In genomic region chr16:49000594-49000993, GRCh38 we compare ENCODE assay signal across 11 cellular contexts.
DNase-seq lines count a peak whose midpoint lies in the region; ATAC-seq, FAIRE-seq and TF ChIP-seq lines count a peak whose summit lies in the region.
"Had no signal": no experiment of that assay in that cellular context is flagged by ENCODE, and none has a peak within 500 bp of the region (broad histone marks: within the 10 kb centered on the region; RNA-seq: fewer than 3 reads in every experiment).

No MANE protein-coding gene starts in this region.

- H4K91ac ChIP-seq in H1 (replicated peaks; ENCODE audit: insufficient read length, low read length) = no peak overlapping the region

- no peaks in the 10 kb centered on the region for H4K20me1 ChIP-seq in H1 (replicated peaks in 1 of 2; ENCODE audit: control insufficient read depth in 1 of 2, insufficient read depth in 2 of 2, low read length in 2 of 2)

- H4K8ac ChIP-seq in H1 (ENCODE audit: extremely low read depth, insufficient read depth, low read length) = no peak overlapping the region

- WGBS in H1 (ENCODE audit: extremely low coverage in 1 of 2, insufficient coverage in 1 of 2, insufficient read length in 1 of 2, insufficient replicate concordance in 2 of 2, low coverage in 1 of 2, low lambda C conversion rate in 2 of 2, missing lambda C conversion rate in 1 of 2), 2 experiments = 56% methylated on average over 3 of the region's 10 CpGs; no CpG with 5 or more reads in 1 of the 2 experiments

- no peak overlapping the region for H2BK15ac ChIP-seq in H1 (ENCODE audit: low read length)

- peaks cover 14% of the 10 kb centered on the region for H3K4me1 Mint-ChIP-seq in progenitor cell of endocrine pancreas (ENCODE audit: low read depth)

- POLR2A ChIA-PET in H1 (lab: Charles Lee; ENCODE audit: partially characterized antibody) = no interaction called here

- no peak overlapping the region for H3K56ac ChIP-seq in H1 (replicated peaks; ENCODE audit: insufficient read length, low read depth, low read length)

- ATAC-seq in GM18867 (IDR thresholded peaks at IDR 0.05; ENCODE audit: unreplicated experiment) = no peak

- FAIRE-seq in H1 (lab: Jason Lieb, UNC) = no peak
- FAIRE-seq: endothelial cell of umbilical vein had no signal

- H2BK120ac ChIP-seq in H1 (replicated peaks; ENCODE audit: low read depth, low read length) = no peak overlapping the region

- H3K18ac ChIP-seq in H1 (ENCODE audit: extremely low read depth, low read length) = no peak overlapping the region

- no peak overlapping the region for H3K14ac ChIP-seq in H1 (ENCODE audit: insufficient read length)

- TF ChIP-seq POLR2A in H1 (IDR thresholded peaks at IDR 0.05; ENCODE audit: control extremely low read depth in 1 of 2, low read depth in 2 of 2, low read length in 2 of 2) = no peak

- H3K79me1 ChIP-seq in H1 (ENCODE audit: low read depth, low read length) = no peaks in the 10 kb centered on the region

- peak; percentile 62 to 77 for TF ChIP-seq RAD21 in H1 (IDR thresholded peaks at IDR 0.05 in 1 of 2, conservative IDR thresholded peaks at IDR 0.05 in 1 of 2; ENCODE audit: low read depth in 2 of 2, low read length in 2 of 2)

- no peak overlapping the region for H3K27ac ChIP-seq in H1 (ENCODE audit: low read depth, low read length)
- H3K27ac ChIP-seq: SJSA1 had no signal

- H3K4ac ChIP-seq in H1 (replicated peaks; ENCODE audit: insufficient read length, low read depth, low read length) = no peak overlapping the region

- H3K23me2 ChIP-seq in H1 (ENCODE audit: low read depth, low read length) = no peaks in the 10 kb centered on the region

- H3K4me2 ChIP-seq in H1 (ENCODE audit: insufficient read depth in 1 of 2, low read depth in 2 of 2, low read length in 2 of 2) = no peak overlapping the region; a peak in 1 of 4 replicates

- no peak overlapping the region for H2BK12ac ChIP-seq in H1 (ENCODE audit: low read depth, low read length)

- H3K27ac Mint-ChIP-seq in progenitor cell of endocrine pancreas = no peak overlapping the region

- no peak overlapping the region for H2AK5ac ChIP-seq in H1 (ENCODE audit: low read depth, low read length)

- no peak overlapping the region for H3K4me3 Mint-ChIP-seq in progenitor cell of endocrine pancreas (ENCODE audit: low read depth)

- no peak overlapping the region for H3K9ac ChIP-seq in H1 (replicated peaks in 1 of 4; ENCODE audit: extremely low read depth in 1 of 4, low read depth in 3 of 4, low read length in 3 of 4)

- no peak overlapping the region for H3K4me3 ChIP-seq in H1 (ENCODE audit: extremely low read depth in 1 of 4, insufficient read depth in 2 of 4, low read depth in 3 of 4, low read length in 4 of 4)
- H3K4me3 ChIP-seq: SJSA1 had no signal

- H4K5ac ChIP-seq in H1 (ENCODE audit: insufficient read length, low read depth, low read length) = no peak overlapping the region

- TF ChIP-seq EP300 in H1 (IDR thresholded peaks at IDR 0.05; ENCODE audit: borderline replicate concordance in 1 of 2, low read depth in 2 of 2, low read length in 2 of 2) = no peak

- no peaks in the 10 kb centered on the region for H3K27me3 ChIP-seq in H1 (replicated peaks in 1 of 4; ENCODE audit: control insufficient read depth in 3 of 4, extremely low read depth in 1 of 4, insufficient read depth in 3 of 4, low read length in 3 of 4)
- H3K27me3 ChIP-seq: SJSA1 had no signal

- H3K27me3 Mint-ChIP-seq in progenitor cell of endocrine pancreas = peaks cover 13% of the 10 kb centered on the region

- DNase-seq in DMS 273 (lab: John Stamatoyannopoulos, UW; ENCODE audit: unreplicated experiment) (peak; percentile 26), DMS 273 treated with DMSO at 0.1 percent for 48 hours (lab: John Stamatoyannopoulos, UW) (no peak), NCI-H1105 (lab: John Stamatoyannopoulos, UW) (peak; percentile 34), H1 (ENCODE audit: low read depth in 1 of 2, low spot score in 2 of 2) (peak in 1 of 2 experiments; percentile 10), progenitor cell of endocrine pancreas (ENCODE audit: low spot score, unreplicated experiment) (no peak), hippocampal formation (lab: John Stamatoyannopoulos, UW) (no peak)
- DNase-seq in activated CD4-positive, alpha-beta T cell treated with anti-CD3 and anti-CD28 coated beads for 48 hours = no peak
- DNase-seq: 8988T had no signal

- H2BK5ac ChIP-seq in H1 (ENCODE audit: low read depth, low read length) = no peak overlapping the region

- peaks cover 0 to 3% (median 0%) of the 10 kb centered on the region in 4 experiments; a peak in 3 of 7 replicates for H3K4me1 ChIP-seq in H1 (replicated peaks in 1 of 4; ENCODE audit: control insufficient read depth in 3 of 4, insufficient read depth in 4 of 4, low read length in 3 of 4)
- H3K4me1 ChIP-seq: SJSA1 had no signal

- no peak overlapping the region for H3K23ac ChIP-seq in H1 (ENCODE audit: insufficient read length)

- no peaks in the 10 kb centered on the region for H3K79me2 ChIP-seq in H1 (ENCODE audit: control insufficient read depth in 1 of 2, insufficient read depth in 2 of 2, low read length in 2 of 2)

- no peaks in the 10 kb centered on the region for H3K9me3 ChIP-seq in H1 (ENCODE audit: insufficient read depth in 2 of 2, low read depth in 1 of 2, low read length in 1 of 2)
- H3K9me3 ChIP-seq: SJSA1 had no signal

- CTCF ChIA-PET in H1 (lab: Charles Lee; ENCODE audit: partially characterized antibody) = interaction anchor here (0.6 to 1.1 kb wide), 5 partner anchors 8 to 183 kb away, joined by 3 to 4 read pairs (median 4); no protein-coding TSS in a partner anchor

- H3K36me3 Mint-ChIP-seq in progenitor cell of endocrine pancreas (ENCODE audit: insufficient read depth) = no peaks in the 10 kb centered on the region

- no peaks in the 10 kb centered on the region for H3K36me3 ChIP-seq in H1 (ENCODE audit: control insufficient read depth in 2 of 4, insufficient read depth in 4 of 4, low read length in 3 of 4)
- H3K36me3 ChIP-seq: SJSA1 had no signal

- peak; percentile 60 to 65 (median 65) for TF ChIP-seq CTCF in H1 (IDR thresholded peaks at IDR 0.05; ENCODE audit: control extremely low read depth in 1 of 3, insufficient read depth in 1 of 3, low read depth in 1 of 3, low read length in 3 of 3)
- peak; percentile 81 for TF ChIP-seq CTCF in progenitor cell of endocrine pancreas (IDR thresholded peaks at IDR 0.05; ENCODE audit: unreplicated experiment)

- H2AFZ ChIP-seq in H1 (ENCODE audit: low read length) = no peak overlapping the region

- H3K9me3 Mint-ChIP-seq in progenitor cell of endocrine pancreas (ENCODE audit: low read depth) = no peaks in the 10 kb centered on the region

- H2BK20ac ChIP-seq in H1 (ENCODE audit: low read length) = no peak overlapping the region

TF ChIP-seq in H1, 55 proteins besides CTCF, POLR2A, EP300 and RAD21:
- TF ChIP-seq YY1 (IDR thresholded peaks at IDR 0.05; ENCODE audit: low read depth, low read length) = 0 out of 2 replicates have a peak, but pooled peaks have one; percentile 56
- TF ChIP-seq NRF1 (IDR thresholded peaks at IDR 0.05; ENCODE audit: low read depth, low read length) = peak; percentile 28; the same call in 1 of the 2 replicates
- no peak for TF ChIP-seq CREB1 (IDR thresholded peaks at IDR 0.05)
- no peak for TF ChIP-seq SP2 (IDR thresholded peaks at IDR 0.05; ENCODE audit: low read length)
- no peak for TF ChIP-seq KDM1A (IDR thresholded peaks at IDR 0.05; ENCODE audit: borderline replicate concordance, low read length)
- TF ChIP-seq GTF2F1 (IDR thresholded peaks at IDR 0.05; ENCODE audit: borderline replicate concordance, low read depth, low read length) = no peak
- TF ChIP-seq CEBPB (IDR thresholded peaks at IDR 0.05; ENCODE audit: low read depth, low read length) = peak; percentile 37; the same call in 1 of the 2 replicates
- TF ChIP-seq SRF (IDR thresholded peaks at IDR 0.05; ENCODE audit: low read depth, low read length) = no peak

Comparison
In these comparisons a context has a peak if more than half of its experiments do, and no peak if none do; other contexts are left out.
1. DNase-seq: peak in DMS 273 (single experiment) and NCI-H1105 (single experiment); none in DMS 273 treated with DMSO at 0.1 percent for 48 hours (single experiment), progenitor cell of endocrine pancreas (single experiment), activated CD4-positive, alpha-beta T cell treated with anti-CD3 and anti-CD28 coated beads for 48 hours (single experiment) and hippocampal formation (0 of 2).